1 cellular context compared by ENCODE assay signal in genomic region chr2:42792583-42793313, GRCh38.
TF ChIP-seq lines count a peak whose summit lies in the region.

HAAO (minus strand) TSS chr2:42792583; CDS start chr2:42792536, 47 bp downstream.

TF ChIP-seq in HepG2, 621 proteins besides CTCF, POLR2A, EP300 and RAD21 (continued from another document and continues in another):
- TF ChIP-seq IKZF5 (CRISPR knock-in tag; IDR thresholded peaks at IDR 0.05) (peak; percentile 97), ZNF256 (CRISPR knock-in tag; conservative IDR thresholded peaks at IDR 0.05) (peak; percentile 86; the same call in 1 of the 2 replicates), MTA1 (CRISPR knock-in tag; IDR thresholded peaks at IDR 0.05; ENCODE audit: borderline replicate concordance) (peak; percentile 97), PPARG (CRISPR knock-in tag; conservative IDR thresholded peaks at IDR 0.05) (peak; percentile 92), NRL (CRISPR knock-in tag; IDR thresholded peaks at IDR 0.05; ENCODE audit: borderline replicate concordance) (peak; percentile 86), MAFK (conservative IDR thresholded peaks at IDR 0.05 in 1 of 2, IDR thresholded peaks at IDR 0.05 in 1 of 2; ENCODE audit: low read length in 2 of 2) (no peak), TRIM22 (IDR thresholded peaks at IDR 0.05) (no peak), ZNF816 (CRISPR knock-in tag; IDR thresholded peaks at IDR 0.05; ENCODE audit: borderline replicate concordance) (peak; percentile 98), ARHGAP35 (CRISPR knock-in tag; IDR thresholded peaks at IDR 0.05; ENCODE audit: borderline replicate concordance) (peak; percentile 69), NFAT5 (CRISPR knock-in tag; IDR thresholded peaks at IDR 0.05) (peak; percentile 77; the same call in 1 of the 2 replicates), IKZF4 (CRISPR knock-in tag; IDR thresholded peaks at IDR 0.05; ENCODE audit: borderline replicate concordance, low read depth, not compliant biosample characterization) (peak; percentile 76), ZNF230 (CRISPR knock-in tag; IDR thresholded peaks at IDR 0.05) (peak; percentile 96; the same call in 1 of the 2 replicates), EZH2 (conservative IDR thresholded peaks at IDR 0.05; ENCODE audit: low read depth, low read length) (no peak), MAZ (IDR thresholded peaks at IDR 0.05; ENCODE audit: borderline replicate concordance, low read depth, low read length) (peak; percentile 99), MAZ (CRISPR knock-in tag; IDR thresholded peaks at IDR 0.05; ENCODE audit: low read depth) (peak; percentile 100), ZNF841 (CRISPR knock-in tag; IDR thresholded peaks at IDR 0.05; ENCODE audit: borderline replicate concordance) (no peak; the same call in none of the 2 replicates), ERF (CRISPR knock-in tag; IDR thresholded peaks at IDR 0.05) (peak; percentile 99), ZNF101 (CRISPR knock-in tag; IDR thresholded peaks at IDR 0.05; ENCODE audit: borderline replicate concordance, low read depth) (peak; percentile 88; the same call in 1 of the 2 replicates), GABPB1 (CRISPR knock-in tag; IDR thresholded peaks at IDR 0.05) (peak; percentile 87), ZNF431 (CRISPR knock-in tag; IDR thresholded peaks at IDR 0.05; ENCODE audit: borderline replicate concordance, low read depth) (peak; percentile 94; the same call in 1 of the 2 replicates), RCOR2 (CRISPR knock-in tag; IDR thresholded peaks at IDR 0.05) (peak; percentile 86), FOXK2 (IDR thresholded peaks at IDR 0.05) (no peak), PRMT3 (CRISPR knock-in tag; IDR thresholded peaks at IDR 0.05; ENCODE audit: borderline replicate concordance, low read depth) (peak; percentile 83; the same call in 1 of the 2 replicates), ZNF83 (CRISPR knock-in tag; IDR thresholded peaks at IDR 0.05; ENCODE audit: borderline replicate concordance) (no peak), SMARCE1 (IDR thresholded peaks at IDR 0.05; ENCODE audit: borderline replicate concordance) (no peak), SUZ12 (IDR thresholded peaks at IDR 0.05; ENCODE audit: low read depth, low read length) (peak; percentile 6; the same call in 1 of the 2 replicates), ZFAT (CRISPR knock-in tag; conservative IDR thresholded peaks at IDR 0.05) (peak; percentile 90), MZF1 (CRISPR knock-in tag; IDR thresholded peaks at IDR 0.05; ENCODE audit: borderline replicate concordance) (no peak), TEF (CRISPR knock-in tag; IDR thresholded peaks at IDR 0.05) (peak; percentile 92), ATF7-NPFF (CRISPR knock-in tag; IDR thresholded peaks at IDR 0.05; ENCODE audit: low read depth) (peak; percentile 98), NFIC (IDR thresholded peaks at IDR 0.05; ENCODE audit: low read length) (no peak; the same call in 1 of the 2 replicates), CEBPZ (IDR thresholded peaks at IDR 0.05; ENCODE audit: low read length) (no peak), DRAP1 (CRISPR knock-in tag; IDR thresholded peaks at IDR 0.05) (peak; percentile 99), ELF4 (CRISPR knock-in tag; IDR thresholded peaks at IDR 0.05; ENCODE audit: borderline replicate concordance) (peak; percentile 84; the same call in 1 of the 2 replicates), RAD51 (IDR thresholded peaks at IDR 0.05; ENCODE audit: borderline replicate concordance) (no peak), BRF2 (CRISPR knock-in tag; IDR thresholded peaks at IDR 0.05) (peak; percentile 85), KLF9 (CRISPR knock-in tag; IDR thresholded peaks at IDR 0.05; ENCODE audit: low read depth) (0 out of 2 replicates have a peak, but pooled peaks have one; percentile 52), SRF (IDR thresholded peaks at IDR 0.05; ENCODE audit: low read depth, low read length) (peak; percentile 12; the same call in 1 of the 2 replicates), GFI1 (CRISPR knock-in tag; IDR thresholded peaks at IDR 0.05; ENCODE audit: borderline replicate concordance) (peak; percentile 89), ZZZ3 (CRISPR knock-in tag; IDR thresholded peaks at IDR 0.05; ENCODE audit: borderline replicate concordance) (no peak), ZBTB49 (CRISPR knock-in tag; IDR thresholded peaks at IDR 0.05; ENCODE audit: borderline replicate concordance) (0 out of 2 replicates have a peak, but pooled peaks have one; percentile 53), HNF1B (CRISPR knock-in tag; IDR thresholded peaks at IDR 0.05) (peak; percentile 94), SYNCRIP (IDR thresholded peaks at IDR 0.05; ENCODE audit: insufficient read depth, low read depth, low read length) (no peak), TCF7 (IDR thresholded peaks at IDR 0.05; ENCODE audit: low read depth) (no peak; the same call in 1 of the 2 replicates)
